19 cellular contexts compared by ENCODE assay signal in genomic region chr2:207416936-207417718, GRCh38.
DNase-seq lines count a peak whose midpoint lies in the region; ATAC-seq, FAIRE-seq and TF ChIP-seq lines count a peak whose summit lies in the region.
"Had no signal": no experiment of that assay in that cellular context is flagged by ENCODE, and none has a peak within 500 bp of the region (broad histone marks: within the 10 kb centered on the region; RNA-seq: fewer than 3 reads in every experiment).

No MANE protein-coding gene starts in this region.

- 0 out of 2 replicates have a peak overlapping the region, but pooled peaks have one; percentile 16 for H3K4me2 ChIP-seq in GM23338

- H3K27ac Mint-ChIP-seq in GM23338: 0 out of 2 replicates have a peak overlapping the region, but pooled peaks have one; percentile 16
- H3K27ac Mint-ChIP-seq: activated CD8-positive, alpha-beta memory T cell treated with anti-CD3 and anti-CD28 coated beads, Interleukin-2, amount 10 ng/mL, durations not matched to agents 7 days and 5 days; activated naive CD8-positive, alpha-beta T cell; CD4-positive, alpha-beta T cell had no signal

- H3K9me3 Mint-ChIP-seq in GM23338: no peaks in the 10 kb centered on the region
- H3K9me3 Mint-ChIP-seq: CD4-positive, alpha-beta T cell had no signal

- no peak overlapping the region for H3K27ac ChIP-seq in GM23338 (ENCODE audit: low read depth)
- no peak overlapping the region for H3K27ac ChIP-seq in effector memory CD4-positive, alpha-beta T cell (ENCODE audit: insufficient read depth, low read length, poor library complexity, severe bottlenecking)
- H3K27ac ChIP-seq: heart right ventricle, SJCRH30, spleen, upper lobe of right lung had no signal

- peaks cover 39% of the 10 kb centered on the region for H3K4me1 ChIP-seq in GM23338 (ENCODE audit: insufficient read depth)
- no peaks in the 10 kb centered on the region for H3K4me1 ChIP-seq in effector memory CD4-positive, alpha-beta T cell (ENCODE audit: control insufficient read depth, insufficient read depth, low read length, poor library complexity, severe bottlenecking)
- H3K4me1 ChIP-seq: heart right ventricle, SJCRH30, spleen, upper lobe of right lung had no signal

- no peaks in the 10 kb centered on the region for H3F3A ChIP-seq in GM23338 (replicated peaks; ENCODE audit: low read depth)

- H3K9me2 ChIP-seq in GM23338 (ENCODE audit: insufficient read depth): no peaks in the 10 kb centered on the region; the same call in 1 of the 2 replicates

- peaks cover 38% of the 10 kb centered on the region for H3K4me1 Mint-ChIP-seq in GM23338

- no peaks in the 10 kb centered on the region for H3K36me3 Mint-ChIP-seq in GM23338 (ENCODE audit: low read depth)

- no peaks in the 10 kb centered on the region for H3K27me3 Mint-ChIP-seq in GM23338 (ENCODE audit: insufficient read depth, low read depth, poor library complexity)
- H3K27me3 Mint-ChIP-seq: activated naive CD8-positive, alpha-beta T cell; CD4-positive, alpha-beta T cell had no signal

- no peak overlapping the region for H2AFZ ChIP-seq in GM23338

- H3K9me3 ChIP-seq in effector memory CD4-positive, alpha-beta T cell (ENCODE audit: control insufficient read depth, low read length): no peaks in the 10 kb centered on the region
- H3K9me3 ChIP-seq: heart right ventricle, SJCRH30, spleen, upper lobe of right lung had no signal

- TF ChIP-seq CTCF in GM23338 (conservative IDR thresholded peaks at IDR 0.05; ENCODE audit: low read depth in 2 of 2): no peak

- no peaks in the 10 kb centered on the region for H4K20me1 ChIP-seq in GM23338 (replicated peaks; ENCODE audit: insufficient read depth)

- no peak for ATAC-seq in GM23338
- ATAC-seq: activated CD8-positive, alpha-beta memory T cell treated with anti-CD3 and anti-CD28 coated beads, Interleukin-2, amount 10 ng/mL, durations not matched to agents 7 days and 5 days; HCT116; heart right ventricle; upper lobe of right lung had no signal

- DNase-seq in GM23338 (ENCODE audit: low spot score) (no peak), RCC 7860 (ENCODE audit: low spot score) (peak; percentile 82), astrocyte of the hippocampus (ENCODE audit: low read depth, low spot score) (peak; percentile 12), myocyte (ENCODE audit: low read depth) (peak; percentile 18), OCI-M2 (lab: John Stamatoyannopoulos, UW; ENCODE audit: unreplicated experiment) (no peak), NCI-H2081 (lab: John Stamatoyannopoulos, UW) (no peak), NCI-H345 treated with DMSO at 0.1 percent for 48 hours (lab: John Stamatoyannopoulos, UW; ENCODE audit: unreplicated experiment) (no peak)
- no peak for DNase-seq in effector memory CD4-positive, alpha-beta T cell
- DNase-seq: activated CD8-positive, alpha-beta memory T cell treated with anti-CD3 and anti-CD28 coated beads, Interleukin-2, amount 10 ng/mL, durations not matched to agents 7 days and 5 days; CD4-positive, alpha-beta T cell; heart right ventricle; NCI-H1436; NCI-H526 treated with DMSO at 0.1 percent for 48 hours; SJCRH30; spleen; stimulated activated CD4-positive, alpha-beta T cell treated with anti-CD3 and anti-CD28 coated beads, Interleukin-4, amount 100 ng/mL, for 4 hours; upper lobe of right lung had no signal

- FAIRE-seq in RCC 7860 (lab: Jason Lieb, UNC): peak; percentile 96

- no peak overlapping the region for H3K4me3 ChIP-seq in GM23338
- H3K4me3 ChIP-seq in effector memory CD4-positive, alpha-beta T cell (ENCODE audit: insufficient read depth, low read depth, low read length, poor library complexity, severe bottlenecking): no peak overlapping the region
- H3K4me3 ChIP-seq: heart right ventricle, SJCRH30, spleen, upper lobe of right lung had no signal

- no peaks in the 10 kb centered on the region for H3K36me3 ChIP-seq in GM23338 (ENCODE audit: insufficient read depth)
- H3K36me3 ChIP-seq in effector memory CD4-positive, alpha-beta T cell (ENCODE audit: control insufficient read depth, insufficient read depth, low read length): no peaks in the 10 kb centered on the region
- H3K36me3 ChIP-seq: heart right ventricle, SJCRH30, spleen, upper lobe of right lung had no signal

- H3K79me2 ChIP-seq in GM23338 (replicated peaks; ENCODE audit: insufficient read depth): no peaks in the 10 kb centered on the region

- H3K27me3 ChIP-seq in GM23338 (ENCODE audit: insufficient read depth): no peaks in the 10 kb centered on the region
- no peaks in the 10 kb centered on the region for H3K27me3 ChIP-seq in effector memory CD4-positive, alpha-beta T cell (replicated peaks; ENCODE audit: control insufficient read depth, insufficient read depth, low read length, poor library complexity, severe bottlenecking)
- H3K27me3 ChIP-seq: heart right ventricle, SJCRH30, spleen, upper lobe of right lung had no signal

- H3K4me3 Mint-ChIP-seq in GM23338: no peak overlapping the region
- H3K4me3 Mint-ChIP-seq: activated CD8-positive, alpha-beta memory T cell treated with anti-CD3 and anti-CD28 coated beads, Interleukin-2, amount 10 ng/mL, durations not matched to agents 7 days and 5 days; activated naive CD8-positive, alpha-beta T cell; CD4-positive, alpha-beta T cell had no signal

TF ChIP-seq in GM23338, 12 proteins besides CTCF, POLR2A, EP300 and RAD21 (continues in another document):
- TF ChIP-seq POLR2AphosphoS5 (IDR thresholded peaks at IDR 0.05; ENCODE audit: low read depth) (no peak), NANOG (IDR thresholded peaks at IDR 0.05; ENCODE audit: borderline replicate concordance) (no peak), ZNF114 (CRISPR knock-in tag; IDR thresholded peaks at IDR 0.05) (no peak), ZNF331 (CRISPR knock-in tag; IDR thresholded peaks at IDR 0.05; ENCODE audit: low read depth) (no peak), REST (IDR thresholded peaks at IDR 0.05; ENCODE audit: unreplicated experiment) (no peak)

Comparison
In these comparisons a context has a peak if more than half of its experiments do, and no peak if none do; other contexts are left out.
1. DNase-seq: peak in RCC 7860 (single experiment), astrocyte of the hippocampus (single experiment) and myocyte (single experiment); none in GM23338 (single experiment), OCI-M2 (single experiment), effector memory CD4-positive, alpha-beta T cell (0 of 3), NCI-H2081 (0 of 2) and NCI-H345 treated with DMSO at 0.1 percent for 48 hours (single experiment).